In the genomic region with DNA sequence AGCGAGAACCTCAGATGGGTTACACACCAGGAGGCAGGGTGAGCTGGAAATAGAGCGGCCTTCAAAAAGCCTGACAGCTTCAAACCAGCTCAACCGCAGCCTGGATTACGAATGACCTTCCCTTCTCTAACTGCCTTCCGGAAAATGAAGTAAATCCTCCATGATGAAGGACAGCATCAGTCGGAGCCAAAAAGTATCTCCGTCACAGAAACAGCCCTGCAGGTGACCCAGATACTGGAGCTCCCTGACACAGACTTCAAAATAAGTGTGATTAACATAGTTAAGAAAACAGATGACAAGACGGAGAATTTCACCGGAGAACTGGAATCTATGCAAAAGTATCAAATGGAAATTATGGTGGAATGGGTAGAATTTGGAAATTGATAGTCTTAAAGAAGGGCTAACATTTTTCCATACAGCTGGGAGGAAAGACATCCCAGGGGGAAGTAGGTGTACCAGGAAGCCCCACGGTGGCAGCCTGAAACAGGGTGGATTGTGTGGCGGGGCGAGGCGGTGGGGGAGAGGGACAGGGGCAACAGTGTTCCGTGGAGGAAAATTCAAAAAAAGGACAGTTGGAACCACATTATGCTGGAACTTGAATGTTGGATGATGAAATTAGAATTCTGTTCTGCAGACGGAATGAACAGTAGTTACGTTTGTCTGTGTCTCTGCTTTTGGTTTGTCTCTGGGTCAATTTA, we compare ENCODE assay signal across 28 cellular contexts. TPM values are rescaled to one million over a fixed set of nuclear protein-coding genes. Genes with fewer than 3 reads are reported as not detected.
A peak's percentile ranks its signal among the peaks of the same experiment; 100 is the strongest.
DNase-seq lines count a peak whose midpoint lies in the region; ATAC-seq and TF ChIP-seq lines count a peak whose summit lies in the region.
"Had no signal": no experiment of that assay in that cellular context is flagged by ENCODE, and none has a peak within 500 bp of the region (broad histone marks: within the 10 kb centered on the region; RNA-seq: fewer than 3 reads in every experiment).

No MANE protein-coding gene starts in this region.

- no peaks in the 10 kb centered on the region for H3K9me3 Mint-ChIP-seq in activated CD8-positive, alpha-beta memory T cell treated with anti-CD3 and anti-CD28 coated beads, Interleukin-2, amount 10 ng/mL, durations not matched to agents 7 days and 5 days (ENCODE audit: low read depth)
- H3K9me3 Mint-ChIP-seq: stimulated activated memory B cell treated with anti-CD40 and anti-IgM and Interleukin-4, amounts not matched to agents 10 μg/mL and 1 μg/mL and 100 μg/mL, for 72 hours had no signal

- no peaks in the 10 kb centered on the region for H3K36me3 Mint-ChIP-seq in activated CD8-positive, alpha-beta memory T cell treated with anti-CD3 and anti-CD28 coated beads, Interleukin-2, amount 10 ng/mL, durations not matched to agents 7 days and 5 days
- H3K36me3 Mint-ChIP-seq: stimulated activated memory B cell treated with anti-CD40 and anti-IgM and Interleukin-4, amounts not matched to agents 10 μg/mL and 1 μg/mL and 100 μg/mL, for 72 hours had no signal

- no peaks in the 10 kb centered on the region for H3K36me3 ChIP-seq in hepatocyte (replicated peaks; ENCODE audit: insufficient read depth, low read depth)

- H3K4me2 ChIP-seq in hepatocyte, result peak overlapping the region; percentile 50

- no peaks in the 10 kb centered on the region for H4K20me1 ChIP-seq in hepatocyte (ENCODE audit: insufficient read depth, poor library complexity, severe bottlenecking)

- no peaks in the 10 kb centered on the region for H3K79me2 ChIP-seq in hepatocyte

- WGBS in hepatocyte (ENCODE audit: low lambda C conversion rate, missing lambda C conversion rate), result 76% methylated on average over 16 of the region's 16 CpGs

- no peaks in the 10 kb centered on the region for H3K9me3 ChIP-seq in hepatocyte (ENCODE audit: low read depth)

- no peak for ATAC-seq in activated CD8-positive, alpha-beta memory T cell treated with anti-CD3 and anti-CD28 coated beads, Interleukin-2, amount 10 ng/mL, durations not matched to agents 7 days and 5 days
- ATAC-seq in sciatic nerve, result peak; percentile 51
- ATAC-seq: esophagus mucosa; right cardiac atrium; stimulated activated memory B cell treated with anti-CD40 and anti-IgM and Interleukin-4, amounts not matched to agents 10 μg/mL and 1 μg/mL and 100 μg/mL, for 72 hours; T-helper 17 cell had no signal

- TF ChIP-seq CTCF in hepatocyte (IDR thresholded peaks at IDR 0.05; ENCODE audit: poor library complexity), result no peak

- CTCF ChIA-PET in activated CD8-positive, alpha-beta memory T cell treated with anti-CD3 and anti-CD28 coated beads, Interleukin-2, amount 10 ng/mL, durations not matched to agents 7 days and 5 days (lab: Charles Lee), result no interaction called here

- peak; percentile 7 for DNase-seq in activated CD8-positive, alpha-beta memory T cell treated with anti-CD3 and anti-CD28 coated beads, Interleukin-2, amount 10 ng/mL, durations not matched to agents 7 days and 5 days
- no peak for DNase-seq in activated CD8-positive, alpha-beta memory T cell treated with anti-CD3 and anti-CD28 coated beads for 24 hours
- DNase-seq in hepatocyte (ENCODE audit: low spot score), result no peak
- peak; percentile 42 for DNase-seq in sciatic nerve (ENCODE audit: low spot score)
- DNase-seq in ureter (ENCODE audit: low spot score), result peak; percentile 38
- DNase-seq in glomerular visceral epithelial cell (ENCODE audit: extremely low spot score), result no peak
- DNase-seq in COR-L47 (lab: John Stamatoyannopoulos, UW), result no peak
- DNase-seq in NCI-H2171 (lab: John Stamatoyannopoulos, UW), result no peak
- DNase-seq: activated naive CD4-positive, alpha-beta T cell treated with Interleukin-2 at 50 U/mL for 16 hours; activated T-cell treated with anti-CD3 and anti-CD28 coated beads for 4 hours; anterior cingulate cortex; DMS79 treated with DMSO at 0.1 percent for 48 hours; effector CD8-positive, alpha-beta T cell; NCI-H1048; NCI-H2081 treated with DMSO at 0.1 percent for 48 hours; NCI-H510A treated with DMSO at 0.1 percent for 48 hours; right cardiac atrium; T-helper 17 cell had no signal

- peak overlapping the region; percentile 90 for H3K27ac ChIP-seq in hepatocyte
- H3K27ac ChIP-seq: 22Rv1, VCaP had no signal

- no peaks in the 10 kb centered on the region for H3K9me2 ChIP-seq in hepatocyte (replicated peaks; ENCODE audit: insufficient read depth)

- H2AFZ ChIP-seq in hepatocyte, result no peak overlapping the region

- intact Hi-C loops in sciatic nerve (cut with DNase I), result no loop called here

- H3K27ac Mint-ChIP-seq in activated CD8-positive, alpha-beta memory T cell treated with anti-CD3 and anti-CD28 coated beads, Interleukin-2, amount 10 ng/mL, durations not matched to agents 7 days and 5 days, result no peak overlapping the region
- H3K27ac Mint-ChIP-seq: stimulated activated memory B cell treated with anti-CD40 and anti-IgM and Interleukin-4, amounts not matched to agents 10 μg/mL and 1 μg/mL and 100 μg/mL, for 72 hours; T-helper 17 cell had no signal

- no peaks in the 10 kb centered on the region for H3K27me3 ChIP-seq in hepatocyte

- no peak overlapping the region for H3K4me3 ChIP-seq in hepatocyte

- no peak overlapping the region for H3K4me3 Mint-ChIP-seq in activated CD8-positive, alpha-beta memory T cell treated with anti-CD3 and anti-CD28 coated beads, Interleukin-2, amount 10 ng/mL, durations not matched to agents 7 days and 5 days
- H3K4me3 Mint-ChIP-seq: stimulated activated memory B cell treated with anti-CD40 and anti-IgM and Interleukin-4, amounts not matched to agents 10 μg/mL and 1 μg/mL and 100 μg/mL, for 72 hours; T-helper 17 cell had no signal

- H3K27me3 Mint-ChIP-seq in activated CD8-positive, alpha-beta memory T cell treated with anti-CD3 and anti-CD28 coated beads, Interleukin-2, amount 10 ng/mL, durations not matched to agents 7 days and 5 days, result peaks cover 23% of the 10 kb centered on the region

- H3K4me1 ChIP-seq in hepatocyte (ENCODE audit: insufficient read depth), result peaks cover 41% of the 10 kb centered on the region

- H3K4me1 Mint-ChIP-seq in activated CD8-positive, alpha-beta memory T cell treated with anti-CD3 and anti-CD28 coated beads, Interleukin-2, amount 10 ng/mL, durations not matched to agents 7 days and 5 days, result no peaks in the 10 kb centered on the region
- H3K4me1 Mint-ChIP-seq: stimulated activated memory B cell treated with anti-CD40 and anti-IgM and Interleukin-4, amounts not matched to agents 10 μg/mL and 1 μg/mL and 100 μg/mL, for 72 hours had no signal

RNA-seq across cellular contexts. Expression of gene CIB4, which starts 10.4 kb away (rescaled TPM):
- total RNA-seq in activated CD8-positive, alpha-beta memory T cell treated with anti-CD3 and anti-CD28 coated beads, Interleukin-2, amount 10 ng/mL, durations not matched to agents 7 days and 5 days, result not detected
- not detected in 2 replicates for total RNA-seq in hepatocyte
- polyA plus RNA-seq in hepatocyte, result 0.29 TPM in 1 of 2 replicates, not detected in the other
- not detected for total RNA-seq in sciatic nerve
- not detected for total RNA-seq in ureter
- total RNA-seq: esophagus mucosa, LHCN-M2, lower leg skin, myocyte, osteocyte, right cardiac atrium, SK-MEL-5, T-helper 17 cell had no signal
- polyA plus RNA-seq: right cardiac atrium, thymus had no signal

RNA-seq across cellular contexts. Expression of gene KCNK3, which starts 40.9 kb away (rescaled TPM):
- total RNA-seq in activated CD8-positive, alpha-beta memory T cell treated with anti-CD3 and anti-CD28 coated beads, Interleukin-2, amount 10 ng/mL, durations not matched to agents 7 days and 5 days, result not detected
- total RNA-seq in hepatocyte (9.4 and 10.5 TPM in 2 replicates), sciatic nerve (0.53 TPM), ureter (9.2 TPM)
- 8.2 and 9.0 TPM in 2 replicates for polyA plus RNA-seq in hepatocyte
- total RNA-seq: LHCN-M2, SK-MEL-5, T-helper 17 cell had no signal

Comparison
In these comparisons a context has a peak if more than half of its experiments do, and no peak if none do; other contexts are left out.
1. DNase-seq: peak in activated CD8-positive, alpha-beta memory T cell treated with anti-CD3 and anti-CD28 coated beads, Interleukin-2, amount 10 ng/mL, durations not matched to agents 7 days and 5 days (single experiment), sciatic nerve (single experiment) and ureter (single experiment); none in activated CD8-positive, alpha-beta memory T cell treated with anti-CD3 and anti-CD28 coated beads for 24 hours (single experiment), hepatocyte (single experiment), glomerular visceral epithelial cell (single experiment), COR-L47 (single experiment) and NCI-H2171 (single experiment).